In the genomic region with DNA sequence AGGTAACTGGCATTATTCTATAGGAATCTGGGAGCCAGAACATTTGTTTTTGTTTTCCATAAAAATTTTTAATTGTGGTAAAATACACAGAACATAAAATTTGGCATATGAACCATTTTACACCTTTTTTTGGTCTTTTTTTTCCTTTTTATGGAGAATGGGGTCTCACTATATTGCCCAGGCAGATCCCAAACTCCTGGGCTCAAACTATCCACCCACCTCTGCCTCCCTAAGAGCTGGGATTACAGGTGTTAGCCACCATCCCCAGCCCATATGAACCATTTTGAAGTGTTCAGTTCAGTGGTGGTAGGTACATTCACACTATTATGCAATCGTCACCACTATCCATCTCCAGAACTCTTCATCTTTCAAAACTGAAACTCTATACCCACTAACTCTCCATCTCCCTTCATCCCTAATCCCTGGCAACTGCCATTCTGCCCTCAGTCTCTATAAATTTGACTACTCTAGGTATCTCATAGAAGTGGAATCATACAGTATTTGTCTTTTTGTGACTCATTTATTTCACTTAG, we compare ENCODE assay signal across 36 cellular contexts.
"Had no signal": no experiment of that assay in that cellular context is flagged by ENCODE, and none has a peak within 500 bp of the region (broad histone marks: within the 10 kb centered on the region; RNA-seq: fewer than 3 reads in every experiment).

No MANE protein-coding gene starts in this region.

- H3K36me3 ChIP-seq: ascending aorta, cardiac muscle cell, colonic mucosa, WERI-Rb-1 had no signal

- H3K4me3 ChIP-seq: ascending aorta, cardiac muscle cell, colonic mucosa, PC-9 had no signal

- ATAC-seq: activated CD8-positive, alpha-beta T cell treated with anti-CD3 and anti-CD28 coated beads for 36 hours; Right ventricle myocardium inferior; SK-N-SH treated with all-trans-retinoic acid at 6 μM for 48 hours; T-cell had no signal

- H3K4me1 ChIP-seq: colonic mucosa had no signal

- H3K27ac ChIP-seq: ascending aorta, cardiac muscle cell, colonic mucosa, KMS-11, PC-9, RWPE1, WERI-Rb-1 had no signal

- H3K4me2 ChIP-seq: KMS-11, PC-9 had no signal

- FAIRE-seq: RCC 7860 had no signal

- H3K9me3 ChIP-seq: ascending aorta, colonic mucosa had no signal

- DNase-seq: activated CD4-positive, alpha-beta T cell treated with anti-CD3 and anti-CD28 coated beads for 1 hour; activated CD4-positive, alpha-beta T cell treated with anti-CD3 and anti-CD28 coated beads, Interleukin-2, amount 10 ng/mL, durations not matched to agents 24 days and 14 days; activated CD4-positive, alpha-beta T cell treated with anti-CD3 and anti-CD28 coated beads, Interleukin-2, amount 50 U/mL, for 4 hours; activated CD4-positive, CD25-positive, alpha-beta regulatory T cell; activated CD8-positive, alpha-beta T cell treated with anti-CD3 and anti-CD28 coated beads for 36 hours; activated effector memory CD4-positive, alpha-beta T cell treated with Interleukin-2 at 50 U/mL for 16 hours; activated naive CD4-positive, alpha-beta T cell treated with anti-CD3 and anti-CD28 coated beads, Interleukin-2, amount 50 U/mL, for 16 hours; activated naive CD8-positive, alpha-beta T cell treated with anti-CD3 and anti-CD28 coated beads, Interleukin-2, amount 10 ng/mL, durations not matched to agents 7 days and 5 days; activated T-cell treated with anti-CD3 and anti-CD28 coated beads, Interleukin-2, amount 50 U/mL, for 1 hour; amygdala; colonic mucosa; MM.1S; NCI-H1048; NCI-H1105 treated with DMSO at 0.1 percent for 48 hours; NCI-H1436; NCI-H1694; NCI-H1930; NCI-H2081 treated with DMSO at 0.1 percent for 48 hours; NCI-H226; NCI-H524 treated with DMSO at 0.1 percent for 48 hours; NCI-H748 treated with DMSO at 0.1 percent for 48 hours; PC-9; SIG-M5; T-cell; T-helper 2 cell; T-helper 9 cell; WERI-Rb-1 had no signal

- H3K9me3 Mint-ChIP-seq: activated CD4-positive, alpha-beta T cell treated with anti-CD3 and anti-CD28 coated beads, Interleukin-2, amount 10 ng/mL, durations not matched to agents 24 days and 14 days; activated CD8-positive, alpha-beta T cell treated with anti-CD3 and anti-CD28 coated beads for 36 hours; activated naive CD8-positive, alpha-beta T cell treated with anti-CD3 and anti-CD28 coated beads, Interleukin-2, amount 10 ng/mL, durations not matched to agents 7 days and 5 days; activated T-helper 1 cell treated with anti-CD3 and anti-CD28 coated beads, Interleukin-12 subunit alpha, Interleukin-12 subunit beta, Interleukin-2, Interleukin-4 antibody, amounts not matched to agents 30 ng/mL and 10 ng/mL and 1 ng/mL, durations not matched to agents 14 hours and 24 hours and 36 hours; T-cell had no signal

- H3K4me3 Mint-ChIP-seq: activated CD8-positive, alpha-beta T cell treated with anti-CD3 and anti-CD28 coated beads for 36 hours; activated naive CD8-positive, alpha-beta T cell treated with anti-CD3 and anti-CD28 coated beads, Interleukin-2, amount 10 ng/mL, durations not matched to agents 7 days and 5 days; activated T-helper 1 cell treated with anti-CD3 and anti-CD28 coated beads, Interleukin-12 subunit alpha, Interleukin-12 subunit beta, Interleukin-2, Interleukin-4 antibody, amounts not matched to agents 30 ng/mL and 10 ng/mL and 1 ng/mL, durations not matched to agents 14 hours and 24 hours and 36 hours; central memory CD8-positive, alpha-beta T cell had no signal

- H3K9ac ChIP-seq: KMS-11 had no signal

- H3K36me3 Mint-ChIP-seq: activated naive CD8-positive, alpha-beta T cell treated with anti-CD3 and anti-CD28 coated beads, Interleukin-2, amount 10 ng/mL, durations not matched to agents 7 days and 5 days had no signal

- H3K27ac Mint-ChIP-seq: activated CD4-positive, alpha-beta T cell treated with anti-CD3 and anti-CD28 coated beads, Interleukin-2, amount 10 ng/mL, durations not matched to agents 24 days and 14 days; activated CD8-positive, alpha-beta T cell treated with anti-CD3 and anti-CD28 coated beads for 36 hours; activated naive CD8-positive, alpha-beta T cell treated with anti-CD3 and anti-CD28 coated beads, Interleukin-2, amount 10 ng/mL, durations not matched to agents 7 days and 5 days; activated T-helper 1 cell treated with anti-CD3 and anti-CD28 coated beads, Interleukin-12 subunit alpha, Interleukin-12 subunit beta, Interleukin-2, Interleukin-4 antibody, amounts not matched to agents 30 ng/mL and 10 ng/mL and 1 ng/mL, durations not matched to agents 14 hours and 24 hours and 36 hours had no signal

- H2AFZ ChIP-seq: PC-9 had no signal

- H3K27me3 ChIP-seq: ascending aorta, cardiac muscle cell, colonic mucosa had no signal
